15 cellular contexts compared by ENCODE assay signal in the genomic region with DNA sequence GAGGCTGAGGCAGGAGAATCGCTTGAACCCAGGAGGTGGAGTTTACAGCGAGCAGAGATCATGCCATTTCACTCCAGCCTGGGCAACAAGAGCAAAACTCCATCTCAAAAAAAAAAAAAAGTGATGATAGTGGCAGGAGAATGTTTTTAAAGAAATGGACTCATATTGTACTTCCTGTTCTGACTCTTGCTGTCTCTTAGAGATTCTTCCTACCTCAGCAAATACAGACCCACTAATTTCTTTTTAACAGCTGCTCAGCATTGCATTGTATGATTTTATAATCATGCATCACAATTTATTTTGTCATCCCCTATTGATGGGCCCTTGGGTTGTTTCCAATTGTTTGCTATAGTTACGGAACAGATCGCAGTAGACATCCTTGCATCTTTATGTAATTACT.
"Had no signal": no experiment of that assay in that cellular context is flagged by ENCODE, and none has a peak within 500 bp of the region (broad histone marks: within the 10 kb centered on the region; RNA-seq: fewer than 3 reads in every experiment).

No MANE protein-coding gene starts in this region.

- H3K4me3 Mint-ChIP-seq: activated naive CD8-positive, alpha-beta T cell treated with anti-CD3 and anti-CD28 coated beads, Interleukin-2, amount 50 U/mL, for 24 hours; nephron progenitor cell had no signal

- ATAC-seq: activated naive CD8-positive, alpha-beta T cell treated with anti-CD3 and anti-CD28 coated beads, Interleukin-2, amount 50 U/mL, for 24 hours; left ventricle myocardium superior; psoas muscle; sciatic nerve had no signal

- H3K27me3 Mint-ChIP-seq: activated naive CD8-positive, alpha-beta T cell treated with anti-CD3 and anti-CD28 coated beads, Interleukin-2, amount 50 U/mL, for 24 hours had no signal

- H3K27ac Mint-ChIP-seq: activated naive CD8-positive, alpha-beta T cell treated with anti-CD3 and anti-CD28 coated beads, Interleukin-2, amount 50 U/mL, for 24 hours; nephron progenitor cell had no signal

- H3K4me3 ChIP-seq: ascending aorta, hepatocyte, psoas muscle, upper lobe of left lung had no signal

- DNase-seq: activated CD4-positive, alpha-beta T cell treated with anti-CD3 and anti-CD28 coated beads for 48 hours; activated CD8-positive, alpha-beta memory T cell treated with anti-CD3 and anti-CD28 coated beads, Interleukin-2, amount 50 U/mL, for 4 hours; activated effector memory CD4-positive, alpha-beta T cell treated with Interleukin-2 at 50 U/mL for 16 hours; activated naive CD8-positive, alpha-beta T cell treated with anti-CD3 and anti-CD28 coated beads, Interleukin-2, amount 50 U/mL, for 24 hours; left ventricle myocardium superior; mesenchymal stem cell; nephron progenitor cell; psoas muscle; stimulated activated CD4-positive, alpha-beta T cell treated with anti-CD3 and anti-CD28 coated beads, Interleukin-2, amount 100 ng/mL, for 24 hours; stimulated activated naive CD4-positive, alpha-beta T cell treated with Interleukin-2 at 50 U/mL for 16 hours; T1000; upper lobe of left lung had no signal
